In the genomic region with DNA sequence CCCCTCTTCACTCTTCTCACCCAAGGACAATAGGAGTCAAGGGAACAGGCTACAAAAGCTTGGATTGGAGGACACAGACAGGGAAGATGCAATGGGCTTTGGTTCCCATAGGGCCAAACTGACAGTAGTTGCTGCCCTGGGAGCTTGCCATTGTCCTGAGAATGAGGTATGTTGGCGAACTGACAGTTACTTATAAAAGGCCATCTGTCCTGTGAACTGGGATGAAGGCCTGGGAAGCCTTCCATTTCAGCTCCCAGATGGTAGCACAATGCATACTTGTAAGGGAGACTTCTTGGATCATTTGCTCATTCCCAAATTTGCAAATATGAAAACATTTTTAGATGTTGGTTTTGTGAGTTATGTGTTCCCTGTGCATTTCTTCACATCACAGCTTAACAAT, we compare ENCODE assay signal across 18 cellular contexts.
"Had no signal": no experiment of that assay in that cellular context is flagged by ENCODE, and none has a peak within 500 bp of the region (broad histone marks: within the 10 kb centered on the region; RNA-seq: fewer than 3 reads in every experiment).

No MANE protein-coding gene starts in this region.

- DNase-seq: activated CD4-positive, alpha-beta memory T cell treated with anti-CD3 and anti-CD28 coated beads, Interleukin-2, amount 10 ng/mL, durations not matched to agents 7 days and 5 days; activated CD4-positive, alpha-beta T cell treated with anti-CD3 and anti-CD28 coated beads for 1 hour; activated effector memory CD4-positive, alpha-beta T cell treated with Interleukin-2 at 50 U/mL for 16 hours; activated T-cell treated with anti-CD3 and anti-CD28 coated beads, Interleukin-2, amount 50 U/mL, for 4 hours; amniotic stem cell; cortex of kidney; effector CD4-positive, alpha-beta T cell; esophagus squamous epithelium; foreskin melanocyte; heart left ventricle; occipital lobe; small intestine; stimulated activated CD4-positive, alpha-beta T cell treated with anti-CD3 and anti-CD28 coated beads, Interleukin-4, amount 100 ng/mL, for 4 hours; stimulated activated CD8-positive, alpha-beta memory T cell treated with anti-CD3 and anti-CD28 coated beads, Interleukin-4, amount 100 ng/mL, for 48 hours; stimulated activated naive CD8-positive, alpha-beta T cell treated with anti-CD3 and anti-CD28 coated beads, Interleukin-15, Interleukin-2, amounts not matched to agents 100 U/mL and 50 U/mL, for 24 hours; trophoblast cell had no signal

- ATAC-seq: activated T-cell treated with anti-CD3 and anti-CD28 coated beads, Interleukin-2, amount 50 U/mL, for 4 hours; heart left ventricle; stimulated activated naive CD8-positive, alpha-beta T cell treated with anti-CD3 and anti-CD28 coated beads, Interleukin-15, Interleukin-2, amounts not matched to agents 100 U/mL and 50 U/mL, for 24 hours had no signal

- H3K4me3 ChIP-seq: esophagus squamous epithelium, heart left ventricle, right atrium auricular region, suprapubic skin had no signal
